In genomic region chr6:14211596-14211961, GRCh38 we compare ENCODE assay signal across 8 cellular contexts.
DNase-seq lines count a peak whose midpoint lies in the region; TF ChIP-seq lines count a peak whose summit lies in the region.

No MANE protein-coding gene starts in this region.

- no peaks in the 10 kb centered on the region for H3K79me2 ChIP-seq in Karpas-422 (ENCODE audit: low read length)

- H3K36me3 Mint-ChIP-seq in activated T-helper 1 cell treated with anti-CD3 and anti-CD28 coated beads, Interleukin-12 subunit alpha, Interleukin-12 subunit beta, Interleukin-2, Interleukin-4 antibody, amounts not matched to agents 30 ng/mL and 10 ng/mL and 1 ng/mL, durations not matched to agents 14 hours and 24 hours and 36 hours (ENCODE audit: low read depth), result no peaks in the 10 kb centered on the region

- H3K4me3 ChIP-seq in Karpas-422 (ENCODE audit: low read length) (peak overlapping the region; percentile 60; the same call in 1 of the 2 replicates), ovary (peak overlapping the region; percentile 52)

- H3K27ac ChIP-seq in Karpas-422 (ENCODE audit: low read length), result no peak overlapping the region
- H3K27ac ChIP-seq in ovary, result peak overlapping the region; percentile 74 to 78

- no peak for TF ChIP-seq EP300 in ovary (IDR thresholded peaks at IDR 0.05)

- peak; percentile 12 for DNase-seq in activated T-cell treated with anti-CD3 and anti-CD28 coated beads for 24 hours (ENCODE audit: low read depth)
- DNase-seq in activated T-cell treated with anti-CD3 and anti-CD28 coated beads, Interleukin-2, amount 50 U/mL, for 48 hours, result no peak
- no peak for DNase-seq in Karpas-422
- peak; percentile 3 for DNase-seq in activated T-helper 1 cell treated with anti-CD3 and anti-CD28 coated beads, Interleukin-12 subunit alpha, Interleukin-12 subunit beta, Interleukin-2, Interleukin-4 antibody, amounts not matched to agents 30 ng/mL and 10 ng/mL and 1 ng/mL, durations not matched to agents 14 hours and 24 hours and 36 hours (ENCODE audit: low spot score)
- peak in 38 of 42 donors; percentile 8 to 64 (median 28) for DNase-seq in head of caudate nucleus
- DNase-seq in ovary, result peak; percentile 53 to 70 (median 64)
- DNase-seq in OCI-M1 (lab: John Stamatoyannopoulos, UW), result no peak
- DNase-seq in OCI-M2 (lab: John Stamatoyannopoulos, UW; ENCODE audit: unreplicated experiment), result no peak

- peaks cover 6% of the 10 kb centered on the region for H3K27me3 Mint-ChIP-seq in activated T-helper 1 cell treated with anti-CD3 and anti-CD28 coated beads, Interleukin-12 subunit alpha, Interleukin-12 subunit beta, Interleukin-2, Interleukin-4 antibody, amounts not matched to agents 30 ng/mL and 10 ng/mL and 1 ng/mL, durations not matched to agents 14 hours and 24 hours and 36 hours (ENCODE audit: insufficient read depth)

- H3K9me3 Mint-ChIP-seq in activated T-helper 1 cell treated with anti-CD3 and anti-CD28 coated beads, Interleukin-12 subunit alpha, Interleukin-12 subunit beta, Interleukin-2, Interleukin-4 antibody, amounts not matched to agents 30 ng/mL and 10 ng/mL and 1 ng/mL, durations not matched to agents 14 hours and 24 hours and 36 hours, result no peaks in the 10 kb centered on the region

- no peaks in the 10 kb centered on the region for H3K36me3 ChIP-seq in Karpas-422 (ENCODE audit: insufficient read depth, low read length)
- H3K36me3 ChIP-seq in ovary, result no peaks in the 10 kb centered on the region

- no peak for TF ChIP-seq POLR2A in ovary (IDR thresholded peaks at IDR 0.05)

- H3K4me1 ChIP-seq in Karpas-422 (ENCODE audit: low read length) (peaks cover 17% of the 10 kb centered on the region), ovary (ENCODE audit: insufficient read depth) (peaks cover 3% of the 10 kb centered on the region)

- 5 to 7% (median 7%) methylated on average over 19 of the region's 19 CpGs for WGBS in ovary, 3 donors

- H3K4me3 Mint-ChIP-seq in activated T-helper 1 cell treated with anti-CD3 and anti-CD28 coated beads, Interleukin-12 subunit alpha, Interleukin-12 subunit beta, Interleukin-2, Interleukin-4 antibody, amounts not matched to agents 30 ng/mL and 10 ng/mL and 1 ng/mL, durations not matched to agents 14 hours and 24 hours and 36 hours, result peak overlapping the region; percentile 80

- H3K9me2 ChIP-seq in Karpas-422 (replicated peaks; ENCODE audit: insufficient read depth, low read length), result no peaks in the 10 kb centered on the region

- peak overlapping the region; percentile 26; the same call in 1 of the 2 replicates for H2AFZ ChIP-seq in Karpas-422 (ENCODE audit: low read length)

- H3K27ac Mint-ChIP-seq in activated T-helper 1 cell treated with anti-CD3 and anti-CD28 coated beads, Interleukin-12 subunit alpha, Interleukin-12 subunit beta, Interleukin-2, Interleukin-4 antibody, amounts not matched to agents 30 ng/mL and 10 ng/mL and 1 ng/mL, durations not matched to agents 14 hours and 24 hours and 36 hours, result peak overlapping the region; percentile 70

- H3K4me2 ChIP-seq in Karpas-422 (ENCODE audit: low read depth, low read length, poor library complexity, severe bottlenecking), result peak overlapping the region; percentile 79

- TF ChIP-seq CTCF in ovary (IDR thresholded peaks at IDR 0.05), result no peak

- H4K20me1 ChIP-seq in Karpas-422 (ENCODE audit: insufficient read depth, low read depth, low read length), result no peaks in the 10 kb centered on the region

- H3K9ac ChIP-seq in Karpas-422 (ENCODE audit: low read length), result peak overlapping the region; percentile 57

- H3K9me3 ChIP-seq in Karpas-422 (ENCODE audit: low read length) (no peaks in the 10 kb centered on the region), ovary (no peaks in the 10 kb centered on the region)

- peaks cover 29% of the 10 kb centered on the region for H3K4me1 Mint-ChIP-seq in activated T-helper 1 cell treated with anti-CD3 and anti-CD28 coated beads, Interleukin-12 subunit alpha, Interleukin-12 subunit beta, Interleukin-2, Interleukin-4 antibody, amounts not matched to agents 30 ng/mL and 10 ng/mL and 1 ng/mL, durations not matched to agents 14 hours and 24 hours and 36 hours (ENCODE audit: low read depth)

- intact Hi-C loops in activated T-helper 1 cell treated with anti-CD3 and anti-CD28 coated beads, Interleukin-12 subunit alpha, Interleukin-12 subunit beta, Interleukin-2, Interleukin-4 antibody, amounts not matched to agents 30 ng/mL and 10 ng/mL and 1 ng/mL, durations not matched to agents 14 hours and 24 hours and 36 hours (cut with micrococcal nuclease), result loop anchor here (1.0 to 10.0 kb wide), 11 partner anchors 241 to 1412 kb away; no protein-coding TSS in a partner anchor
- intact Hi-C loops in head of caudate nucleus (cut with DNase I) (loop anchor here (2.0 to 10.0 kb wide), 2 partner anchors 1035 to 1283 kb away; partner anchors contain the start of gene JARID2), ovary (cut with DNase I) (loop anchor here in 2 of 4 donors (5.0 to 10.0 kb wide), 3 partner anchors 1033 to 1233 kb away; partner anchors contain the start of gene JARID2 (in 2 of the 2))

- H3K27me3 ChIP-seq in Karpas-422 (ENCODE audit: low read length) (no peaks in the 10 kb centered on the region), ovary (no peaks in the 10 kb centered on the region)

Comparison
In these comparisons a context has a peak if more than half of its experiments do, and no peak if none do; other contexts are left out.
1. DNase-seq: peak in activated T-cell treated with anti-CD3 and anti-CD28 coated beads for 24 hours (single experiment), activated T-helper 1 cell treated with anti-CD3 and anti-CD28 coated beads, Interleukin-12 subunit alpha, Interleukin-12 subunit beta, Interleukin-2, Interleukin-4 antibody, amounts not matched to agents 30 ng/mL and 10 ng/mL and 1 ng/mL, durations not matched to agents 14 hours and 24 hours and 36 hours (single experiment), head of caudate nucleus (38 of 42) and ovary (5 of 5); none in activated T-cell treated with anti-CD3 and anti-CD28 coated beads, Interleukin-2, amount 50 U/mL, for 48 hours (0 of 2), Karpas-422 (single experiment), OCI-M1 (single experiment) and OCI-M2 (single experiment).